Comparison of ENCODE assay signal across 32 cellular contexts in genomic region chr16:28087675-28088285, GRCh38. TPM values are rescaled to one million over a fixed set of nuclear protein-coding genes. Genes with fewer than 3 reads are reported as not detected.
DNase-seq lines count a peak whose midpoint lies in the region; ATAC-seq and TF ChIP-seq lines count a peak whose summit lies in the region.
"Had no signal": no experiment of that assay in that cellular context is flagged by ENCODE, and none has a peak within 500 bp of the region (broad histone marks: within the 10 kb centered on the region; RNA-seq: fewer than 3 reads in every experiment).

No MANE protein-coding gene starts in this region.

- no peaks in the 10 kb centered on the region for H3K4me1 Mint-ChIP-seq in activated T-cell treated with anti-CD3 and anti-CD28 coated beads, Interleukin-2, amount 50 U/mL, for 72 hours (ENCODE audit: low read depth)
- H3K4me1 Mint-ChIP-seq in activated CD4-positive, alpha-beta memory T cell treated with anti-CD3 and anti-CD28 coated beads for 36 hours (ENCODE audit: low read depth): no peaks in the 10 kb centered on the region

- no peak for ATAC-seq in activated T-cell treated with anti-CD3 and anti-CD28 coated beads, Interleukin-2, amount 50 U/mL, for 72 hours (replicated peaks in 1 of 2)
- ATAC-seq in GM18498 (IDR thresholded peaks at IDR 0.05; ENCODE audit: unreplicated experiment): no peak
- ATAC-seq: heart right ventricle; naive thymus-derived CD8-positive, alpha-beta T cell; Panc1 had no signal

- no peak for TF ChIP-seq CTCF in RWPE1 (conservative IDR thresholded peaks at IDR 0.05; ENCODE audit: low read depth)

- no peak overlapping the region for H3K4me3 Mint-ChIP-seq in activated T-cell treated with anti-CD3 and anti-CD28 coated beads, Interleukin-2, amount 50 U/mL, for 72 hours
- no peak overlapping the region for H3K4me3 Mint-ChIP-seq in activated CD4-positive, alpha-beta memory T cell treated with anti-CD3 and anti-CD28 coated beads for 36 hours
- H3K4me3 Mint-ChIP-seq: activated naive CD8-positive, alpha-beta T cell treated with anti-CD3 and anti-CD28 coated beads, Interleukin-2, amount 10 ng/mL, durations not matched to agents 7 days and 5 days; IgD-negative memory B cell; mesothelial cell of epicardium; naive thymus-derived CD8-positive, alpha-beta T cell had no signal

- peak overlapping the region; percentile 15 for H3K27ac ChIP-seq in RWPE1
- H3K27ac ChIP-seq: C4-2B, heart right ventricle, left ventricle myocardium inferior, SJCRH30, thoracic aorta, uterus had no signal

- H3K27me3 Mint-ChIP-seq in activated T-cell treated with anti-CD3 and anti-CD28 coated beads, Interleukin-2, amount 50 U/mL, for 72 hours (ENCODE audit: low read depth): no peaks in the 10 kb centered on the region
- H3K27me3 Mint-ChIP-seq in activated CD4-positive, alpha-beta memory T cell treated with anti-CD3 and anti-CD28 coated beads for 36 hours: no peaks in the 10 kb centered on the region
- H3K27me3 Mint-ChIP-seq: activated naive CD8-positive, alpha-beta T cell treated with anti-CD3 and anti-CD28 coated beads, Interleukin-2, amount 10 ng/mL, durations not matched to agents 7 days and 5 days; IgD-negative memory B cell; naive thymus-derived CD8-positive, alpha-beta T cell had no signal

- H3K9me3 Mint-ChIP-seq in activated T-cell treated with anti-CD3 and anti-CD28 coated beads, Interleukin-2, amount 50 U/mL, for 72 hours: peaks cover 0 to 2% of the 10 kb centered on the region in 2 donors
- no peaks in the 10 kb centered on the region for H3K9me3 Mint-ChIP-seq in activated CD4-positive, alpha-beta memory T cell treated with anti-CD3 and anti-CD28 coated beads for 36 hours
- H3K9me3 Mint-ChIP-seq: activated naive CD8-positive, alpha-beta T cell treated with anti-CD3 and anti-CD28 coated beads, Interleukin-2, amount 10 ng/mL, durations not matched to agents 7 days and 5 days; IgD-negative memory B cell; mesothelial cell of epicardium; naive thymus-derived CD8-positive, alpha-beta T cell had no signal

- H3K36me3 Mint-ChIP-seq in activated T-cell treated with anti-CD3 and anti-CD28 coated beads, Interleukin-2, amount 50 U/mL, for 72 hours (ENCODE audit: insufficient read depth in 2 of 2): no peaks in the 10 kb centered on the region
- no peaks in the 10 kb centered on the region for H3K36me3 Mint-ChIP-seq in activated CD4-positive, alpha-beta memory T cell treated with anti-CD3 and anti-CD28 coated beads for 36 hours
- H3K36me3 Mint-ChIP-seq: mesothelial cell of epicardium had no signal

- CTCF ChIA-PET in RWPE1 (lab: Yijun Ruan, JAX): interaction anchor here (1.0 kb wide), 1 partner anchor 17 kb away, joined by 4 read pairs; no protein-coding TSS in a partner anchor
- CTCF ChIA-PET in activated CD4-positive, alpha-beta memory T cell treated with anti-CD3 and anti-CD28 coated beads for 36 hours (lab: Charles Lee): no interaction called here

- intact Hi-C loops in activated CD4-positive, alpha-beta memory T cell treated with anti-CD3 and anti-CD28 coated beads for 36 hours (cut with micrococcal nuclease): no loop called here

- POLR2A ChIA-PET in RWPE1 (lab: Yijun Ruan, JAX; ENCODE audit: low non-redundant PET): no interaction called here
- POLR2A ChIA-PET in activated CD4-positive, alpha-beta memory T cell treated with anti-CD3 and anti-CD28 coated beads for 36 hours (lab: Charles Lee): no interaction called here

- no peak for DNase-seq in activated T-cell treated with anti-CD3 and anti-CD28 coated beads, Interleukin-2, amount 50 U/mL, for 72 hours
- no peak for DNase-seq in activated T-cell treated with anti-CD3 and anti-CD28 coated beads, Interleukin-2, amount 50 U/mL, for 48 hours
- DNase-seq in RWPE1 (ENCODE audit: low spot score) (no peak), left kidney (ENCODE audit: low read depth, low spot score) (peak; percentile 53), activated gamma-delta T cell treated with Interleukin-2 at 50 U/mL for 16 hours (no peak)
- no peak for DNase-seq in activated CD4-positive, alpha-beta memory T cell treated with anti-CD3 and anti-CD28 coated beads for 36 hours
- DNase-seq: activated CD4-positive, alpha-beta T cell treated with anti-CD3 and anti-CD28 coated beads for 1 hour; activated naive CD8-positive, alpha-beta T cell treated with anti-CD3 and anti-CD28 coated beads, Interleukin-2, amount 10 ng/mL, durations not matched to agents 7 days and 5 days; caudate nucleus; heart right ventricle; left ventricle myocardium inferior; naive thymus-derived CD8-positive, alpha-beta T cell; NCI-H2081 treated with DMSO at 0.1 percent for 48 hours; NCI-H446 treated with DMSO at 0.1 percent for 48 hours; NK-92 treated with Interleukin-12 subunit alpha and Interleukin-12 subunit beta, amount 100 ng/mL, for 24 hours; retina; SJCRH30; stimulated activated naive CD4-positive, alpha-beta T cell; T-helper 1 cell; uterus had no signal

- H3K27ac Mint-ChIP-seq in activated T-cell treated with anti-CD3 and anti-CD28 coated beads, Interleukin-2, amount 50 U/mL, for 72 hours: peak overlapping the region; percentile 42
- H3K27ac Mint-ChIP-seq in activated CD4-positive, alpha-beta memory T cell treated with anti-CD3 and anti-CD28 coated beads for 36 hours: no peak overlapping the region
- H3K27ac Mint-ChIP-seq: activated naive CD8-positive, alpha-beta T cell treated with anti-CD3 and anti-CD28 coated beads, Interleukin-2, amount 10 ng/mL, durations not matched to agents 7 days and 5 days; activated T-helper 2 cell treated with anti-CD3 and anti-CD28 coated beads, Interferon-gamma antibody, Interleukin-2, Interleukin-4, amounts not matched to agents 10 μg/mL and 5 μg/mL and 100 μg/mL, durations not matched to agents 14 hours and 24 hours and 36 hours; IgD-negative memory B cell; mesothelial cell of epicardium had no signal

RNA-seq across cellular contexts. Expression of gene GSG1L, which starts 24.3 kb away (rescaled TPM):
- not detected for total RNA-seq in activated T-cell treated with anti-CD3 and anti-CD28 coated beads, Interleukin-2, amount 50 U/mL, for 72 hours
- total RNA-seq in activated CD4-positive, alpha-beta memory T cell treated with anti-CD3 and anti-CD28 coated beads for 36 hours: under 1 TPM; 0.26 to 0.44 TPM
- total RNA-seq: activated naive CD8-positive, alpha-beta T cell treated with anti-CD3 and anti-CD28 coated beads, Interleukin-2, amount 10 ng/mL, durations not matched to agents 7 days and 5 days; activated T-helper 2 cell treated with anti-CD3 and anti-CD28 coated beads, Interferon-gamma antibody, Interleukin-2, Interleukin-4, amounts not matched to agents 10 μg/mL and 5 μg/mL and 100 μg/mL, durations not matched to agents 14 hours and 24 hours and 36 hours; astrocyte; epithelial cell of proximal tubule; fibroblast of villous mesenchyme; MCF 10A; naive thymus-derived CD8-positive, alpha-beta T cell; osteocyte; SJCRH30 had no signal
